In genomic region chr19:40419066-40419612, GRCh38 we compare ENCODE assay signal across 1 cellular context.
TF ChIP-seq lines count a peak whose summit lies in the region.

No MANE protein-coding gene starts in this region.

TF ChIP-seq in IMR-90, 13 proteins besides CTCF, POLR2A, EP300 and RAD21:
- TF ChIP-seq CHD1 (IDR thresholded peaks at IDR 0.05; ENCODE audit: low read depth, low read length), result no peak
- TF ChIP-seq MAZ (IDR thresholded peaks at IDR 0.05; ENCODE audit: borderline replicate concordance, low read depth, low read length), result no peak
- TF ChIP-seq BHLHE40 (IDR thresholded peaks at IDR 0.05; ENCODE audit: low read depth, low read length), result no peak
- TF ChIP-seq MXI1 (IDR thresholded peaks at IDR 0.05; ENCODE audit: borderline replicate concordance, low read depth, low read length), result no peak
- no peak for TF ChIP-seq NFE2L2 (IDR thresholded peaks at IDR 0.05; ENCODE audit: low read depth, low read length)
- no peak for TF ChIP-seq RCOR1 (IDR thresholded peaks at IDR 0.05; ENCODE audit: insufficient replicate concordance, low read length)
- TF ChIP-seq, protein P1, sequence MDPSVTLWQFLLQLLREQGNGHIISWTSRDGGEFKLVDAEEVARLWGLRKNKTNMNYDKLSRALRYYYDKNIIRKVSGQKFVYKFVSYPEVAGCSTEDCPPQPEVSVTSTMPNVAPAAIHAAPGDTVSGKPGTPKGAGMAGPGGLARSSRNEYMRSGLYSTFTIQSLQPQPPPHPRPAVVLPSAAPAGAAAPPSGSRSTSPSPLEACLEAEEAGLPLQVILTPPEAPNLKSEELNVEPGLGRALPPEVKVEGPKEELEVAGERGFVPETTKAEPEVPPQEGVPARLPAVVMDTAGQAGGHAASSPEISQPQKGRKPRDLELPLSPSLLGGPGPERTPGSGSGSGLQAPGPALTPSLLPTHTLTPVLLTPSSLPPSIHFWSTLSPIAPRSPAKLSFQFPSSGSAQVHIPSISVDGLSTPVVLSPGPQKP (IDR thresholded peaks at IDR 0.05; ENCODE audit: borderline replicate concordance, low read depth, low read length), result no peak
- no peak for TF ChIP-seq FOS (IDR thresholded peaks at IDR 0.05; ENCODE audit: low read depth, low read length)
- no peak for TF ChIP-seq CEBPB (IDR thresholded peaks at IDR 0.05; ENCODE audit: low read depth, low read length)
- no peak for TF ChIP-seq RFX5 (IDR thresholded peaks at IDR 0.05; ENCODE audit: low read depth, low read length)
- no peak for TF ChIP-seq USF2 (IDR thresholded peaks at IDR 0.05; ENCODE audit: low read depth, low read length)
- TF ChIP-seq SMC3 (IDR thresholded peaks at IDR 0.05; ENCODE audit: low read depth, low read length), result no peak
- no peak for TF ChIP-seq MAFK (IDR thresholded peaks at IDR 0.05; ENCODE audit: low read depth, low read length)
